ENCODE assay signal across 8 cellular contexts in genomic region chr3:43773273-43774104, GRCh38.
DNase-seq lines count a peak whose midpoint lies in the region; ATAC-seq, FAIRE-seq and TF ChIP-seq lines count a peak whose summit lies in the region.

No MANE protein-coding gene starts in this region.

- FAIRE-seq in A549 (lab: Jason Lieb, UNC): no peak

- intact Hi-C loops in ascending aorta (cut with DNase I): loop anchor here (5.0 to 10.0 kb wide), 5 partner anchors 79 to 486 kb away; partner anchors contain the start of gene SNRK
- intact Hi-C loops in left lung (cut with DNase I): no loop called here

- POLR2A ChIA-PET in A549 (lab: Yijun Ruan, JAX): no interaction called here

- CTCF ChIA-PET in A549 (lab: Yijun Ruan, JAX): no interaction called here

- no peak for TF ChIP-seq CTCF in A549 (IDR thresholded peaks at IDR 0.05)
- no peak for TF ChIP-seq CTCF in ascending aorta (IDR thresholded peaks at IDR 0.05)
- TF ChIP-seq CTCF in left lung (IDR thresholded peaks at IDR 0.05): no peak

- TF ChIP-seq RAD21 in A549 (conservative IDR thresholded peaks at IDR 0.05 in 1 of 2, IDR thresholded peaks at IDR 0.05 in 1 of 2): no peak

- H3K9me3 ChIP-seq in A549 (no peaks in the 10 kb centered on the region), HUES6 (ENCODE audit: control insufficient read depth, insufficient read depth, low read depth, low read length) (no peaks in the 10 kb centered on the region), ascending aorta (no peaks in the 10 kb centered on the region), left lung (no peaks in the 10 kb centered on the region)

- H3K27ac ChIP-seq in A549: peak overlapping the region; percentile 81 to 86
- no peak overlapping the region for H3K27ac ChIP-seq in HUES6 (ENCODE audit: low read depth, low read length)
- peak overlapping the region; percentile 79 to 92 for H3K27ac ChIP-seq in ascending aorta
- peak overlapping the region in 1 of 2 donors; percentile 28 for H3K27ac ChIP-seq in left lung

- DNase-seq in A549 (ENCODE audit: low read depth in 1 of 2, low spot score in 1 of 2) (peak in 1 of 2 experiments; percentile 72), ascending aorta (ENCODE audit: low spot score in 2 of 2) (peak in 1 of 2 donors; percentile 83), left lung (peak; percentile 44 to 85), 8988T (no peak), iPS-NIHi11 (ENCODE audit: low spot score) (no peak), DMS79 (lab: John Stamatoyannopoulos, UW) (no peak)

- no peak for TF ChIP-seq EP300 in A549 (IDR thresholded peaks at IDR 0.05)

- ATAC-seq in A549: peak in 1 of 2 experiments; percentile 26; a peak in 2 of 6 replicates
- no peak for ATAC-seq in left lung
- no peak for ATAC-seq in GM18873 (IDR thresholded peaks at IDR 0.05; ENCODE audit: low FRiP score, unreplicated experiment)

- H3K36me3 ChIP-seq in HUES6 (ENCODE audit: control insufficient read depth, insufficient read depth, low read length) (no peaks in the 10 kb centered on the region), ascending aorta (no peaks in the 10 kb centered on the region), left lung (no peaks in the 10 kb centered on the region)

- H3K9ac ChIP-seq in HUES6 (ENCODE audit: low read length): peak overlapping the region; percentile 27

- H3K4me3 ChIP-seq in A549: no peak overlapping the region
- H3K4me3 ChIP-seq in HUES6 (ENCODE audit: low read depth, low read length): no peak overlapping the region
- H3K4me3 ChIP-seq in ascending aorta: no peak overlapping the region
- no peak overlapping the region for H3K4me3 ChIP-seq in left lung

- peaks cover 46% of the 10 kb centered on the region for H3K4me1 ChIP-seq in A549
- H3K4me1 ChIP-seq in HUES6 (ENCODE audit: control insufficient read depth, insufficient read depth, low read length): peaks cover 14% of the 10 kb centered on the region
- peaks cover 7 to 30% of the 10 kb centered on the region in 2 donors for H3K4me1 ChIP-seq in ascending aorta
- H3K4me1 ChIP-seq in left lung: peaks cover 19 to 39% of the 10 kb centered on the region in 2 donors

- no peak for TF ChIP-seq POLR2A in A549 (IDR thresholded peaks at IDR 0.05; ENCODE audit: low read length)

- peak overlapping the region; percentile 22; the same call in 2 of the 3 replicates for H3K4me2 ChIP-seq in A549

- 76% methylated on average over 8 of the region's 10 CpGs for WGBS in A549 (ENCODE audit: missing lambda C conversion rate)

- H3K27me3 ChIP-seq in HUES6 (ENCODE audit: control insufficient read depth, insufficient read depth, low read length): no peaks in the 10 kb centered on the region
- H3K27me3 ChIP-seq in ascending aorta: no peaks in the 10 kb centered on the region
- no peaks in the 10 kb centered on the region for H3K27me3 ChIP-seq in left lung

TF ChIP-seq in A549, 52 proteins besides CTCF, POLR2A, EP300 and RAD21 (continues in another document):
- TF ChIP-seq ZFP36 (IDR thresholded peaks at IDR 0.05; ENCODE audit: borderline replicate concordance, partially characterized antibody) (no peak), ZSCAN20 (CRISPR knock-in tag; IDR thresholded peaks at IDR 0.05) (no peak), NFE2L2 (conservative IDR thresholded peaks at IDR 0.05; ENCODE audit: low read length) (peak; percentile 54; the same call in 1 of the 2 replicates), POLR2AphosphoS2 (conservative IDR thresholded peaks at IDR 0.05; ENCODE audit: low read length) (no peak), E2F6 (IDR thresholded peaks at IDR 0.05; ENCODE audit: borderline replicate concordance, low read depth) (peak; percentile 61), TFCP2L1 (CRISPR knock-in tag; IDR thresholded peaks at IDR 0.05) (no peak), RARB (CRISPR knock-in tag; IDR thresholded peaks at IDR 0.05) (no peak), REST (IDR thresholded peaks at IDR 0.05) (no peak), CHD4 (IDR thresholded peaks at IDR 0.05; ENCODE audit: borderline replicate concordance) (no peak), EHF (CRISPR knock-in tag; IDR thresholded peaks at IDR 0.05) (0 out of 2 replicates have a peak, but pooled peaks have one; percentile 17), EHMT2 (IDR thresholded peaks at IDR 0.05; ENCODE audit: low read depth) (no peak), HOXA7 (CRISPR knock-in tag; IDR thresholded peaks at IDR 0.05) (no peak), SREBF2 (IDR thresholded peaks at IDR 0.05) (no peak), USF2 (IDR thresholded peaks at IDR 0.05) (no peak), BCL3 (IDR thresholded peaks at IDR 0.05) (no peak), CBX8 (IDR thresholded peaks at IDR 0.05) (no peak), FOSL2 (IDR thresholded peaks at IDR 0.05) (no peak), FOSL2 (CRISPR knock-in tag; IDR thresholded peaks at IDR 0.05) (no peak), ZNF302 (CRISPR knock-in tag; IDR thresholded peaks at IDR 0.05) (0 out of 2 replicates have a peak, but pooled peaks have one; percentile 48), CEBPB (IDR thresholded peaks at IDR 0.05) (no peak), HOXB5 (CRISPR knock-in tag; IDR thresholded peaks at IDR 0.05) (peak; percentile 66; the same call in 1 of the 2 replicates), BHLHE40 (IDR thresholded peaks at IDR 0.05; ENCODE audit: low read depth, low read length) (no peak), NR3C1 (IDR thresholded peaks at IDR 0.05) (no peak), KDM5A (IDR thresholded peaks at IDR 0.05) (no peak), HMGXB4 (CRISPR knock-in tag; IDR thresholded peaks at IDR 0.05; ENCODE audit: borderline replicate concordance) (no peak), RNF2 (IDR thresholded peaks at IDR 0.05; ENCODE audit: borderline replicate concordance, low read depth) (no peak), MAFK (IDR thresholded peaks at IDR 0.05; ENCODE audit: partially characterized antibody) (peak; percentile 79)

Comparison
In these comparisons a context has a peak if more than half of its experiments do, and no peak if none do; other contexts are left out.
1. DNase-seq: peak in left lung (2 of 2); none in 8988T (single experiment), iPS-NIHi11 (single experiment) and DMS79 (single experiment).